ENCODE assay signal across 20 cellular contexts in genomic region chr16:49277386-49277742, GRCh38. TPM values are rescaled to one million over a fixed set of nuclear protein-coding genes. Genes with fewer than 3 reads are reported as not detected.
"Had no signal": no experiment of that assay in that cellular context is flagged by ENCODE, and none has a peak within 500 bp of the region (broad histone marks: within the 10 kb centered on the region; RNA-seq: fewer than 3 reads in every experiment).

No MANE protein-coding gene starts in this region.

- H3K9me3 Mint-ChIP-seq: activated naive CD4-positive, alpha-beta T cell treated with anti-CD3 and anti-CD28 coated beads, Interleukin-2, amount 50 U/mL, for 72 hours; activated T-cell treated with anti-CD3 and anti-CD28 coated beads, Interleukin-2, amount 50 U/mL, for 24 hours; stimulated activated memory B cell treated with anti-CD40 and anti-IgM and Interleukin-4, amounts not matched to agents 10 μg/mL and 1 μg/mL and 100 μg/mL, for 72 hours had no signal

- H3K9me3 ChIP-seq: heart left ventricle, right lobe of liver had no signal

- H3K36me3 Mint-ChIP-seq: stimulated activated memory B cell treated with anti-CD40 and anti-IgM and Interleukin-4, amounts not matched to agents 10 μg/mL and 1 μg/mL and 100 μg/mL, for 72 hours had no signal

- ATAC-seq: activated CD4-positive, CD25-positive, alpha-beta regulatory T cell treated with anti-CD3 and anti-CD28 coated beads, Interleukin-2, amount 50 U/mL, for 24 hours; activated naive CD4-positive, alpha-beta T cell treated with anti-CD3 and anti-CD28 coated beads, Interleukin-2, amount 50 U/mL, for 72 hours; heart left ventricle; naive thymus-derived CD4-positive, alpha-beta T cell; right lobe of liver; stimulated activated memory B cell treated with anti-CD40 and anti-IgM and Interleukin-4, amounts not matched to agents 10 μg/mL and 1 μg/mL and 100 μg/mL, for 72 hours had no signal

- H3K27ac Mint-ChIP-seq: activated naive CD4-positive, alpha-beta T cell treated with anti-CD3 and anti-CD28 coated beads, Interleukin-2, amount 50 U/mL, for 72 hours; activated T-cell treated with anti-CD3 and anti-CD28 coated beads, Interleukin-2, amount 50 U/mL, for 24 hours; naive thymus-derived CD4-positive, alpha-beta T cell; progenitor cell of endocrine pancreas; stimulated activated memory B cell treated with anti-CD40 and anti-IgM and Interleukin-4, amounts not matched to agents 10 μg/mL and 1 μg/mL and 100 μg/mL, for 72 hours had no signal

- H3K27ac ChIP-seq: heart left ventricle, right lobe of liver, spleen had no signal

- H3K4me3 Mint-ChIP-seq: activated T-cell treated with anti-CD3 and anti-CD28 coated beads, Interleukin-2, amount 50 U/mL, for 24 hours; stimulated activated memory B cell treated with anti-CD40 and anti-IgM and Interleukin-4, amounts not matched to agents 10 μg/mL and 1 μg/mL and 100 μg/mL, for 72 hours had no signal

- H3K4me3 ChIP-seq: lung, right lobe of liver had no signal

- DNase-seq: activated effector memory CD4-positive, alpha-beta T cell treated with anti-CD3 and anti-CD28 coated beads, Interleukin-2, amount 50 U/mL, for 16 hours; activated T-cell treated with anti-CD3 and anti-CD28 coated beads, Interleukin-2, amount 50 U/mL, for 24 hours; anterior cingulate cortex; foreskin melanocyte; heart left ventricle; kidney glomerular epithelial cell; naive thymus-derived CD4-positive, alpha-beta T cell; nucleus accumbens; right lobe of liver; spleen; stimulated activated CD4-positive, alpha-beta T cell treated with anti-CD3 and anti-CD28 coated beads, Interleukin-1b, Interleukin-23, amount 100 ng/mL, for 48 hours; trophoblast cell had no signal

- H3K36me3 ChIP-seq: heart left ventricle, right lobe of liver, spleen had no signal

- H3K4me1 Mint-ChIP-seq: stimulated activated memory B cell treated with anti-CD40 and anti-IgM and Interleukin-4, amounts not matched to agents 10 μg/mL and 1 μg/mL and 100 μg/mL, for 72 hours had no signal

RNA-seq across cellular contexts. Expression of gene CBLN1, which starts 4.3 kb away (rescaled TPM):
- total RNA-seq: activated naive CD4-positive, alpha-beta T cell treated with anti-CD3 and anti-CD28 coated beads, Interleukin-2, amount 50 U/mL, for 72 hours; endothelial cell of umbilical vein; mononuclear cell; naive thymus-derived CD4-positive, alpha-beta T cell; spleen; T-helper 2 cell treated with Interferon-gamma antibody and Interleukin-4, amounts not matched to agents 100 ng/mL and 5 ng/mL, for 36 hours had no signal
